ENCODE assay signal across 22 cellular contexts in genomic region chr21:14945176-14945575, GRCh38.
DNase-seq lines count a peak whose midpoint lies in the region; ATAC-seq, FAIRE-seq and TF ChIP-seq lines count a peak whose summit lies in the region.
"Had no signal": no experiment of that assay in that cellular context is flagged by ENCODE, and none has a peak within 500 bp of the region (broad histone marks: within the 10 kb centered on the region; RNA-seq: fewer than 3 reads in every experiment).

No MANE protein-coding gene starts in this region.

- no peaks in the 10 kb centered on the region for H3K9me3 Mint-ChIP-seq in activated CD4-positive, alpha-beta memory T cell treated with anti-CD3 and anti-CD28 coated beads, Interleukin-2, amount 10 ng/mL, durations not matched to agents 7 days and 5 days

- H3K4me2 ChIP-seq in OCI-LY7 (ENCODE audit: low read length) = no peak overlapping the region
- H3K4me2 ChIP-seq: BLaER1, GM23338 had no signal

- no peaks in the 10 kb centered on the region for H3K27me3 Mint-ChIP-seq in activated CD4-positive, alpha-beta memory T cell treated with anti-CD3 and anti-CD28 coated beads, Interleukin-2, amount 10 ng/mL, durations not matched to agents 7 days and 5 days
- H3K27me3 Mint-ChIP-seq: B cell; CD4-positive, CD25-positive, alpha-beta regulatory T cell had no signal

- H3K4me3 ChIP-seq in mucosa of descending colon = no peak overlapping the region
- no peak overlapping the region for H3K4me3 ChIP-seq in OCI-LY7 (ENCODE audit: low read depth, low read length, poor library complexity, severe bottlenecking)
- H3K4me3 ChIP-seq: BLaER1, GM12878, GM23338 had no signal

- POLR2A ChIA-PET in OCI-LY7 (lab: Charles Lee) = interaction anchor here (0.9 kb wide), 1 partner anchor 564 kb away, joined by 3 read pairs; no protein-coding TSS in a partner anchor
- POLR2A ChIA-PET in activated CD4-positive, alpha-beta memory T cell treated with anti-CD3 and anti-CD28 coated beads, Interleukin-2, amount 10 ng/mL, durations not matched to agents 7 days and 5 days (lab: Charles Lee) = no interaction called here

- H3K4me1 ChIP-seq in mucosa of descending colon (ENCODE audit: low read depth) (no peaks in the 10 kb centered on the region), OCI-LY7 (ENCODE audit: insufficient read depth, low read length, poor library complexity, severe bottlenecking) (no peaks in the 10 kb centered on the region)
- H3K4me1 ChIP-seq: BLaER1 had no signal

- FAIRE-seq in islet of Langerhans (lab: Jason Lieb, UNC) = peak; percentile 89
- FAIRE-seq: GM12878, GM19239 had no signal

- DNase-seq in DMS53 (lab: John Stamatoyannopoulos, UW) = peak; percentile 57
- peak; percentile 4 for DNase-seq in NCI-H748 treated with DMSO at 0.1 percent for 48 hours (lab: John Stamatoyannopoulos, UW)
- DNase-seq in mucosa of descending colon = no peak
- no peak for DNase-seq in KG1 (lab: John Stamatoyannopoulos, UW)
- no peak for DNase-seq in OCI-LY7 (ENCODE audit: low spot score)
- DNase-seq in activated CD4-positive, alpha-beta memory T cell treated with anti-CD3 and anti-CD28 coated beads, Interleukin-2, amount 10 ng/mL, durations not matched to agents 7 days and 5 days = no peak
- DNase-seq in germinal center (ENCODE audit: low spot score) = no peak
- DNase-seq: Calu3; CD4-positive, CD25-positive, alpha-beta regulatory T cell; CD8-positive, alpha-beta T cell; DMS79; EL; GDM1; H9 had no signal

- CTCF ChIA-PET in OCI-LY7 (lab: Charles Lee; ENCODE audit: unreplicated experiment) = no interaction called here
- CTCF ChIA-PET in activated CD4-positive, alpha-beta memory T cell treated with anti-CD3 and anti-CD28 coated beads, Interleukin-2, amount 10 ng/mL, durations not matched to agents 7 days and 5 days (lab: Charles Lee) = no interaction called here

- no peaks in the 10 kb centered on the region for H3K79me2 ChIP-seq in OCI-LY7 (ENCODE audit: insufficient read depth, low read depth, low read length)

- peak; percentile 58 for ATAC-seq in mucosa of descending colon
- ATAC-seq: CD8-positive, alpha-beta T cell; GM12878; GM23338; HCT116 had no signal

- no peak overlapping the region for H3K27ac Mint-ChIP-seq in activated CD4-positive, alpha-beta memory T cell treated with anti-CD3 and anti-CD28 coated beads, Interleukin-2, amount 10 ng/mL, durations not matched to agents 7 days and 5 days
- H3K27ac Mint-ChIP-seq: B cell; CD4-positive, CD25-positive, alpha-beta regulatory T cell; CD8-positive, alpha-beta T cell; GM23338; H9 had no signal

- no peaks in the 10 kb centered on the region for H3K9me2 ChIP-seq in OCI-LY7 (ENCODE audit: insufficient read depth, low read length)

- TF ChIP-seq CTCF in mucosa of descending colon (IDR thresholded peaks at IDR 0.05) (no peak), OCI-LY7 (conservative IDR thresholded peaks at IDR 0.05; ENCODE audit: low read length) (no peak)

- H3K36me3 Mint-ChIP-seq in activated CD4-positive, alpha-beta memory T cell treated with anti-CD3 and anti-CD28 coated beads, Interleukin-2, amount 10 ng/mL, durations not matched to agents 7 days and 5 days (ENCODE audit: low read depth) = no peaks in the 10 kb centered on the region
- H3K36me3 Mint-ChIP-seq: CD8-positive, alpha-beta T cell had no signal

- H3K9me3 ChIP-seq in mucosa of descending colon = peaks cover 3% of the 10 kb centered on the region
- H3K9me3 ChIP-seq in OCI-LY7 (ENCODE audit: low read length) = no peaks in the 10 kb centered on the region

- no peaks in the 10 kb centered on the region for H4K20me1 ChIP-seq in OCI-LY7 (ENCODE audit: insufficient read depth, low read length)

- H3K36me3 ChIP-seq in mucosa of descending colon (ENCODE audit: low read depth) (no peaks in the 10 kb centered on the region), OCI-LY7 (ENCODE audit: insufficient read depth, low read length) (no peaks in the 10 kb centered on the region)

- H2AFZ ChIP-seq in OCI-LY7 (ENCODE audit: low read length) = no peak overlapping the region
- H2AFZ ChIP-seq: GM23338 had no signal

- no peak overlapping the region for H3K27ac ChIP-seq in OCI-LY7 (ENCODE audit: low read depth, low read length, poor library complexity, severe bottlenecking)
- H3K27ac ChIP-seq: BLaER1, C4-2B had no signal

- intact Hi-C loops in mucosa of descending colon (cut with DNase I, micrococcal nuclease) (no loop called here), OCI-LY7 (cut with micrococcal nuclease; ENCODE audit: unreplicated experiment) (no loop called here)

- H3K4me3 Mint-ChIP-seq in activated CD4-positive, alpha-beta memory T cell treated with anti-CD3 and anti-CD28 coated beads, Interleukin-2, amount 10 ng/mL, durations not matched to agents 7 days and 5 days = no peak overlapping the region
- H3K4me3 Mint-ChIP-seq: B cell; CD4-positive, CD25-positive, alpha-beta regulatory T cell; CD8-positive, alpha-beta T cell; GM23338; H9 had no signal

- H3K4me1 Mint-ChIP-seq in activated CD4-positive, alpha-beta memory T cell treated with anti-CD3 and anti-CD28 coated beads, Interleukin-2, amount 10 ng/mL, durations not matched to agents 7 days and 5 days = no peaks in the 10 kb centered on the region
- H3K4me1 Mint-ChIP-seq: B cell; CD4-positive, CD25-positive, alpha-beta regulatory T cell had no signal

- BruUV-seq in OCI-LY7 (replicated peaks; lab: Mats Ljungman, UMichigan) = no TSS peak

Comparison
In these comparisons a context has a peak if more than half of its experiments do, and no peak if none do; other contexts are left out.
1. DNase-seq: peak in DMS53 (single experiment) and NCI-H748 treated with DMSO at 0.1 percent for 48 hours (single experiment); none in mucosa of descending colon (0 of 3), KG1 (single experiment), OCI-LY7 (single experiment), activated CD4-positive, alpha-beta memory T cell treated with anti-CD3 and anti-CD28 coated beads, Interleukin-2, amount 10 ng/mL, durations not matched to agents 7 days and 5 days (single experiment) and germinal center (single experiment).